ENCODE assay signal across 30 cellular contexts in the genomic region with DNA sequence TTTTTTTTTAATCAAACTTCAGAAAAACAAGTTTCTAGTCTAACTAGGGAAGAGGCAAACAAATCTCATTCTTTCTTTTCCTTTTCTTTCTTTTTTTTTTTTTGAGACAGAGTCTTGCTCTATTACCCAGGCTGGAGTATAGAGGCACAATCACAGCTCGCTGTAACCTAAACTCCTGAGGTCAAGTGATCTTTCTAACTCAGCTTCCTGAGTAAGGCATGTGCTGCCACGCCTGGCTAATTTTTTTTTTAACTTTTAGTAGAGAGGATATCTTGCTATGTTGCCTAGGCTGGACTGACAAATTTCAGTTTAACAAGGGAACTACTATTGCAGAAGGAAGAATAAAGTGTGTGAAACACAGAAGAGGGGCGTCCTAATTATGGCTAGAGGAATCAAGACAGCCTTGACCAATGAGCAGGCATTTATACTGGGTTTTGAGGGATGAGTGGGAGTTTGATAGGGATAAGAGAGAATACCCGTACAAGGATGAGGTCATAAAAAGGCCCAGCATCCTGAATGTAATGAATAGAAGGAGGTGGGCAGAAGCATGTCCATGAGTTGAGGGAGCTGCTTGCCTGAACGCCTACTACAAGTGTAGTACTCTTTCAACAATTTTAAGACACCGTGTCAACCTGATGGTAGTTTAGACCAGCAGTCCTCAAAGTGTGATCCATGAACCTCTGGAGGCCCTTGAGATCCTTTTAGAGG. TPM values are rescaled to one million over a fixed set of nuclear protein-coding genes. Genes with fewer than 3 reads are reported as not detected.
DNase-seq lines count a peak whose midpoint lies in the region; ATAC-seq, FAIRE-seq and TF ChIP-seq lines count a peak whose summit lies in the region.
"Had no signal": no experiment of that assay in that cellular context is flagged by ENCODE, and none has a peak within 500 bp of the region (broad histone marks: within the 10 kb centered on the region; RNA-seq: fewer than 3 reads in every experiment).

No MANE protein-coding gene starts in this region.

- H3K9me3 Mint-ChIP-seq in IgD-negative memory B cell (no peaks in the 10 kb centered on the region), immature natural killer cell (no peaks in the 10 kb centered on the region)
- H3K9me3 Mint-ChIP-seq in stimulated activated naive B cell treated with anti-CD40 and anti-IgM and Interleukin-4, amounts not matched to agents 10 μg/mL and 1 μg/mL and 100 μg/mL, for 72 hours: no peaks in the 10 kb centered on the region

- no peak overlapping the region for H3K4me3 ChIP-seq in bronchial epithelial cell (ENCODE audit: low read depth, low read length)
- H3K4me3 ChIP-seq: esophagus muscularis mucosa, testis had no signal

- H3K27ac Mint-ChIP-seq in IgD-negative memory B cell: peak overlapping the region; percentile 4 to 57 (median 37)
- peak overlapping the region; percentile 5 for H3K27ac Mint-ChIP-seq in stimulated activated naive B cell treated with anti-CD40 and anti-IgM and Interleukin-4, amounts not matched to agents 10 μg/mL and 1 μg/mL and 100 μg/mL, for 72 hours
- H3K27ac Mint-ChIP-seq in immature natural killer cell: no peak overlapping the region
- H3K27ac Mint-ChIP-seq: activated CD4-positive, alpha-beta T cell treated with anti-CD3 and anti-CD28 coated beads for 36 hours; progenitor cell of endocrine pancreas had no signal

- H3K4me1 Mint-ChIP-seq in IgD-negative memory B cell: peaks cover 14 to 27% (median 24%) of the 10 kb centered on the region in 3 donors
- H3K4me1 Mint-ChIP-seq in stimulated activated naive B cell treated with anti-CD40 and anti-IgM and Interleukin-4, amounts not matched to agents 10 μg/mL and 1 μg/mL and 100 μg/mL, for 72 hours: peaks cover 13 to 27% of the 10 kb centered on the region in 2 donors
- no peaks in the 10 kb centered on the region for H3K4me1 Mint-ChIP-seq in immature natural killer cell

- no peaks in the 10 kb centered on the region for H3K27me3 Mint-ChIP-seq in IgD-negative memory B cell
- H3K27me3 Mint-ChIP-seq in stimulated activated naive B cell treated with anti-CD40 and anti-IgM and Interleukin-4, amounts not matched to agents 10 μg/mL and 1 μg/mL and 100 μg/mL, for 72 hours: no peaks in the 10 kb centered on the region
- peaks cover 0 to 2% (median 0%) of the 10 kb centered on the region in 3 donors for H3K27me3 Mint-ChIP-seq in immature natural killer cell (ENCODE audit: low read depth in 3 of 3)
- H3K27me3 Mint-ChIP-seq: activated CD4-positive, alpha-beta T cell treated with anti-CD3 and anti-CD28 coated beads for 36 hours had no signal

- H3K36me3 Mint-ChIP-seq in IgD-negative memory B cell (no peaks in the 10 kb centered on the region), immature natural killer cell (no peaks in the 10 kb centered on the region)
- H3K36me3 Mint-ChIP-seq in stimulated activated naive B cell treated with anti-CD40 and anti-IgM and Interleukin-4, amounts not matched to agents 10 μg/mL and 1 μg/mL and 100 μg/mL, for 72 hours: no peaks in the 10 kb centered on the region

- H3K36me3 ChIP-seq in bronchial epithelial cell (ENCODE audit: control insufficient read depth, insufficient read depth, low read length): no peaks in the 10 kb centered on the region
- H3K36me3 ChIP-seq: esophagus muscularis mucosa had no signal

- no peaks in the 10 kb centered on the region for H3K27me3 ChIP-seq in bronchial epithelial cell (ENCODE audit: control insufficient read depth, insufficient read depth, low read length)
- H3K27me3 ChIP-seq: esophagus muscularis mucosa, foreskin keratinocyte, testis had no signal

- peak; percentile 70 for FAIRE-seq in GM18507 (lab: Jason Lieb, UNC)
- no peak for FAIRE-seq in bronchial epithelial cell (lab: Jason Lieb, UNC)
- FAIRE-seq: astrocyte, D721Med had no signal

- H3K4me3 Mint-ChIP-seq in IgD-negative memory B cell: peak overlapping the region in 3 of 4 donors; percentile 1 to 23 (median 4)
- H3K4me3 Mint-ChIP-seq in stimulated activated naive B cell treated with anti-CD40 and anti-IgM and Interleukin-4, amounts not matched to agents 10 μg/mL and 1 μg/mL and 100 μg/mL, for 72 hours: peak overlapping the region in 1 of 2 donors; percentile 1
- H3K4me3 Mint-ChIP-seq in immature natural killer cell: no peak overlapping the region
- H3K4me3 Mint-ChIP-seq: activated CD4-positive, alpha-beta T cell treated with anti-CD3 and anti-CD28 coated beads for 36 hours had no signal

- DNase-seq in GM18507 (ENCODE audit: extremely low spot score, insufficient read length, low read depth): no peak
- DNase-seq in bronchial epithelial cell (ENCODE audit: low read depth): peak; percentile 58
- no peak for DNase-seq in stimulated activated naive B cell treated with anti-CD40 and anti-IgM and Interleukin-4, amounts not matched to agents 10 μg/mL and 1 μg/mL and 100 μg/mL, for 72 hours
- no peak for DNase-seq in epidermal melanocyte (ENCODE audit: insufficient read length, low spot score)
- no peak for DNase-seq in stimulated activated CD4-positive, alpha-beta T cell treated with anti-CD3 and anti-CD28 coated beads, Interleukin-2, amount 100 ng/mL, for 24 hours
- DNase-seq in pons (ENCODE audit: low spot score): no peak
- DNase-seq in immature natural killer cell: no peak
- DNase-seq: activated CD4-positive, alpha-beta T cell treated with anti-CD3 and anti-CD28 coated beads for 36 hours; activated CD8-positive, alpha-beta memory T cell treated with anti-CD3 and anti-CD28 coated beads for 24 hours; activated effector memory CD4-positive, alpha-beta T cell treated with Interleukin-2 at 50 U/mL for 16 hours; caudate nucleus; cortex of kidney; mammary epithelial cell; NCI-H187 treated with DMSO at 0.1 percent for 48 hours; NCI-H774; stimulated activated CD4-positive, alpha-beta T cell treated with anti-CD3 and anti-CD28 coated beads, Interleukin-12 subunit alpha, Interleukin-12 subunit beta, amount 100 ng/mL, for 4 hours; stimulated activated CD4-positive, alpha-beta T cell treated with anti-CD3 and anti-CD28 coated beads, Interleukin-4, amount 100 ng/mL, for 4 hours; stimulated activated naive CD4-positive, alpha-beta T cell; T-helper 2 cell; testis had no signal

- peak; percentile 73 for ATAC-seq in stimulated activated naive B cell treated with anti-CD40 and anti-IgM and Interleukin-4, amounts not matched to agents 10 μg/mL and 1 μg/mL and 100 μg/mL, for 72 hours (replicated peaks)
- ATAC-seq: activated CD4-positive, alpha-beta T cell treated with anti-CD3 and anti-CD28 coated beads for 36 hours; foreskin keratinocyte; HCT116; Right ventricle myocardium inferior; sciatic nerve; SK-N-SH treated with all-trans-retinoic acid at 6 μM for 48 hours had no signal

- no peak for TF ChIP-seq CTCF in bronchial epithelial cell (IDR thresholded peaks at IDR 0.05; ENCODE audit: insufficient read depth, low read length, severe bottlenecking)

RNA-seq across cellular contexts. Expression of a gene that starts 6.7 kb away (rescaled TPM):
- polyA plus RNA-seq in IgD-negative memory B cell (216 TPM), immature natural killer cell (100 to 1,000 TPM; 136 to 143 (median 136) TPM)
- 186 and 218 TPM in 2 replicates for total RNA-seq in bronchial epithelial cell

Comparison
In these comparisons a context has a peak if more than half of its experiments do, and no peak if none do; other contexts are left out.
1. H3K27ac Mint-ChIP-seq: peak in IgD-negative memory B cell (3 of 3) and stimulated activated naive B cell treated with anti-CD40 and anti-IgM and Interleukin-4, amounts not matched to agents 10 μg/mL and 1 μg/mL and 100 μg/mL, for 72 hours (single experiment); none in immature natural killer cell (0 of 6).
2. H3K4me3 Mint-ChIP-seq: peak in IgD-negative memory B cell (3 of 4); none in immature natural killer cell (0 of 5).